ENCODE assay signal across 17 cellular contexts in genomic region chr1:248849637-248850036, GRCh38.
"Had no signal": no experiment of that assay in that cellular context is flagged by ENCODE, and none has a peak within 500 bp of the region (broad histone marks: within the 10 kb centered on the region; RNA-seq: fewer than 3 reads in every experiment).

No MANE protein-coding gene starts in this region.

- DNase-seq: activated CD4-positive, CD25-positive, alpha-beta regulatory T cell; activated naive CD4-positive, alpha-beta T cell; amniotic stem cell; cerebellar nuclear complex; effector memory CD8-positive, alpha-beta T cell; mesendoderm; occipital lobe; spleen; stimulated activated CD4-positive, alpha-beta T cell treated with anti-CD3 and anti-CD28 coated beads, Interleukin-1b, Interleukin-23, amount 100 ng/mL, for 48 hours; stimulated activated naive CD4-positive, alpha-beta T cell had no signal

- H3K4me1 Mint-ChIP-seq: brain had no signal

- H3K4me3 Mint-ChIP-seq: activated T-helper 1 cell treated with anti-CD3 and anti-CD28 coated beads, Interleukin-12 subunit alpha, Interleukin-12 subunit beta, Interleukin-2, Interleukin-4 antibody, amounts not matched to agents 30 ng/mL and 10 ng/mL and 1 ng/mL, durations not matched to agents 14 hours and 24 hours and 36 hours; brain; dendritic cell treated with granulocyte-macrophage colony-stimulating factor and Interleukin-4, amounts not matched to agents 40 ng/mL and 50 ng/mL, for 4 days; effector memory CD8-positive, alpha-beta T cell; T-helper 1 cell treated with Interleukin-12 subunit alpha and Interleukin-12 subunit beta and Interleukin-4 antibody, amounts not matched to agents 30 μg/mL and 1 μg/mL, for 36 hours had no signal

- H3K27me3 ChIP-seq: hepatocyte, spleen had no signal

- H2AFZ ChIP-seq: hepatocyte had no signal

- H3K4me3 ChIP-seq: hepatocyte, prostate gland, spleen had no signal

- H3K27ac ChIP-seq: hepatocyte, prostate gland, spleen had no signal

- H3K27me3 Mint-ChIP-seq: brain; dendritic cell treated with granulocyte-macrophage colony-stimulating factor and Interleukin-4, amounts not matched to agents 40 ng/mL and 50 ng/mL, for 4 days; effector memory CD8-positive, alpha-beta T cell had no signal

- H3K27ac Mint-ChIP-seq: dendritic cell treated with granulocyte-macrophage colony-stimulating factor and Interleukin-4, amounts not matched to agents 40 ng/mL and 50 ng/mL, for 4 days; T-helper 1 cell treated with Interleukin-12 subunit alpha and Interleukin-12 subunit beta and Interleukin-4 antibody, amounts not matched to agents 30 μg/mL and 1 μg/mL, for 36 hours had no signal

- ATAC-seq: effector memory CD8-positive, alpha-beta T cell; sciatic nerve had no signal

- H3K4me1 ChIP-seq: prostate gland had no signal

- H3K79me2 ChIP-seq: hepatocyte had no signal

- H3K4me2 ChIP-seq: hepatocyte had no signal

- H3K9me3 ChIP-seq: prostate gland, spleen had no signal

- H3K9me3 Mint-ChIP-seq: activated T-helper 1 cell treated with anti-CD3 and anti-CD28 coated beads, Interleukin-12 subunit alpha, Interleukin-12 subunit beta, Interleukin-2, Interleukin-4 antibody, amounts not matched to agents 30 ng/mL and 10 ng/mL and 1 ng/mL, durations not matched to agents 14 hours and 24 hours and 36 hours; brain; dendritic cell treated with granulocyte-macrophage colony-stimulating factor and Interleukin-4, amounts not matched to agents 40 ng/mL and 50 ng/mL, for 4 days; effector memory CD8-positive, alpha-beta T cell; T-helper 1 cell treated with Interleukin-12 subunit alpha and Interleukin-12 subunit beta and Interleukin-4 antibody, amounts not matched to agents 30 μg/mL and 1 μg/mL, for 36 hours had no signal
